26 cellular contexts compared by ENCODE assay signal in the genomic region with DNA sequence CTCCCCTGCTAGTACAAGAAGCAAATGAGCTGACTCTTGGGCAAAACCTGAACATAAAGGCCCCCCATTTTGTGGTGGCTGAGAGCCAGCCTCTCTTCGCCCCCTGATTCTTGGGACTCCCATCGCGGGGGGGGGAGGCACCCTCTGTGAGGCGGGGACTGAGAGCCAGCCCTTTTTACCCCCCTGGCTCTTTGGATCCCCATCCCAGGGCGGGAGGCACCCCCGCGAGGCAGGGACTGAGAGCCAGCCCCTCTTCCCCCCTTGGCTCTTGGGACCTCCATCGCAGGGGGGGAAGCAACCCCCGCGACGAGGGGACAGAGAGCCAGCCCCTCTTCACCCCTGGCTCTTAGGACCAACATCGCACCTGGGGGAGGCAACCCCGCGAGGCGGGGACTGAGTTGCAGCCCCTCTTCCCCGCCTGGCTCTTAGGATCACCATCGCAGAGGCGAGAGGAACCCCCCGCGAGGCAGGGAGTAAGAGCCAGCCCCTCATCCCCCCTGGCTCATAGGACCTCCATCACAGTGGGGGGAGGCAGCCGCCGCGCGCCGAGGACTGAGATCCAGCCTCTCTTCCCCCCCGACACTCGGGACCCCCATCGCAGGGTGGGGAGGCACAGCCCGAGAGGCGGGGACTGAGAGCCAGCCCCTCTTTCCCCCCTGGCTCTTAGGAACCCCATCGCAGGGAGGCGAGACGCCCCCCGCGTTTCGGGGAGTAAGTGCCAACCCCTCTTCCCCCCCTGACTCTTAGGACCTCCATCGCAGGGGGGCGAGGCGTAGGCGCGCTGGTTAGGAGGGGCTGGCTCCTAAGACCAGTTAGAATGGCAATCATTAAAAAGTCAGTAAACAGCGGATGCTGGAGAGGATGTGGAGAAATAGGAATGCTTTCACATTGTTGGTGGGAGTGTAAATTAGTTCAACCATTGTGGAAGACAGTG.
"Had no signal": no experiment of that assay in that cellular context is flagged by ENCODE, and none has a peak within 500 bp of the region (broad histone marks: within the 10 kb centered on the region; RNA-seq: fewer than 3 reads in every experiment).

No MANE protein-coding gene starts in this region.

- H3K27ac ChIP-seq: Peyer's patch, RWPE1 had no signal

- H3K27me3 ChIP-seq: Peyer's patch had no signal

- ATAC-seq: activated T-helper 17 cell treated with anti-CD3 and anti-CD28 coated beads, Interleukin-2, amount 50 U/mL, for 72 hours; K562; T-helper 17 cell had no signal

- H3K27ac Mint-ChIP-seq: activated B cell treated with CpG ODN at 0.5 μM for 24 hours; activated CD4-positive, alpha-beta memory T cell treated with anti-CD3 and anti-CD28 coated beads, Interleukin-2, amount 10 ng/mL, durations not matched to agents 7 days and 5 days; activated CD4-positive, alpha-beta T cell treated with anti-CD3 and anti-CD28 coated beads, Interleukin-2, amount 10 ng/mL, durations not matched to agents 7 days and 5 days; activated naive CD4-positive, alpha-beta T cell treated with anti-CD3 and anti-CD28 coated beads for 36 hours; activated naive CD8-positive, alpha-beta T cell; activated T-helper 17 cell treated with anti-CD3 and anti-CD28 coated beads, Interleukin-2, amount 50 U/mL, for 72 hours; T-helper 17 cell had no signal

- H3K4me3 ChIP-seq: K562, Peyer's patch had no signal

- H3K27me3 Mint-ChIP-seq: activated B cell treated with CpG ODN at 0.5 μM for 24 hours; activated CD4-positive, alpha-beta memory T cell treated with anti-CD3 and anti-CD28 coated beads, Interleukin-2, amount 10 ng/mL, durations not matched to agents 7 days and 5 days; activated CD4-positive, alpha-beta T cell treated with anti-CD3 and anti-CD28 coated beads, Interleukin-2, amount 10 ng/mL, durations not matched to agents 7 days and 5 days; activated naive CD8-positive, alpha-beta T cell; activated T-helper 17 cell treated with anti-CD3 and anti-CD28 coated beads, Interleukin-2, amount 50 U/mL, for 72 hours; T-helper 17 cell had no signal

- H3K36me3 Mint-ChIP-seq: activated naive CD8-positive, alpha-beta T cell had no signal

- H3K36me3 ChIP-seq: Peyer's patch had no signal

- H3K4me3 Mint-ChIP-seq: activated B cell treated with CpG ODN at 0.5 μM for 24 hours; activated CD4-positive, alpha-beta memory T cell treated with anti-CD3 and anti-CD28 coated beads, Interleukin-2, amount 10 ng/mL, durations not matched to agents 7 days and 5 days; activated CD4-positive, alpha-beta T cell treated with anti-CD3 and anti-CD28 coated beads, Interleukin-2, amount 10 ng/mL, durations not matched to agents 7 days and 5 days; activated naive CD4-positive, alpha-beta T cell treated with anti-CD3 and anti-CD28 coated beads for 36 hours; activated naive CD8-positive, alpha-beta T cell; activated T-helper 17 cell treated with anti-CD3 and anti-CD28 coated beads, Interleukin-2, amount 50 U/mL, for 72 hours; T-helper 17 cell had no signal

- H3K4me1 ChIP-seq: Peyer's patch had no signal

- H3K4me1 Mint-ChIP-seq: activated B cell treated with CpG ODN at 0.5 μM for 24 hours; activated CD4-positive, alpha-beta memory T cell treated with anti-CD3 and anti-CD28 coated beads, Interleukin-2, amount 10 ng/mL, durations not matched to agents 7 days and 5 days; activated CD4-positive, alpha-beta T cell treated with anti-CD3 and anti-CD28 coated beads, Interleukin-2, amount 10 ng/mL, durations not matched to agents 7 days and 5 days; activated T-helper 17 cell treated with anti-CD3 and anti-CD28 coated beads, Interleukin-2, amount 50 U/mL, for 72 hours; T-helper 17 cell had no signal

- DNase-seq: activated B cell treated with CpG ODN at 0.5 μM for 24 hours; activated CD4-positive, alpha-beta memory T cell treated with anti-CD3 and anti-CD28 coated beads, Interleukin-2, amount 10 ng/mL, durations not matched to agents 7 days and 5 days; activated CD4-positive, alpha-beta T cell treated with anti-CD3 and anti-CD28 coated beads for 1 hour; activated CD4-positive, alpha-beta T cell treated with anti-CD3 and anti-CD28 coated beads, Interleukin-2, amount 10 ng/mL, durations not matched to agents 7 days and 5 days; activated gamma-delta T cell; activated naive CD4-positive, alpha-beta T cell treated with anti-CD3 and anti-CD28 coated beads for 36 hours; activated T-cell treated with anti-CD3 and anti-CD28 coated beads for 4 hours; activated T-cell treated with anti-CD3 and anti-CD28 coated beads, Interleukin-2, amount 50 U/mL, for 48 hours; amygdala; Karpas-422; MM.1S; NCI-H1105; NCI-H1436; NCI-H1694 treated with DMSO at 0.1 percent for 48 hours; NCI-H2029 treated with DMSO at 0.1 percent for 48 hours; NCI-H510A treated with DMSO at 0.1 percent for 48 hours; NCI-H69; NK-92 treated with Interleukin-12 subunit alpha and Interleukin-12 subunit beta, amount 100 ng/mL, for 24 hours; Peyer's patch; SHP77 treated with DMSO at 0.1 percent for 48 hours; T-helper 17 cell; T-helper 9 cell had no signal
